In the genomic region with DNA sequence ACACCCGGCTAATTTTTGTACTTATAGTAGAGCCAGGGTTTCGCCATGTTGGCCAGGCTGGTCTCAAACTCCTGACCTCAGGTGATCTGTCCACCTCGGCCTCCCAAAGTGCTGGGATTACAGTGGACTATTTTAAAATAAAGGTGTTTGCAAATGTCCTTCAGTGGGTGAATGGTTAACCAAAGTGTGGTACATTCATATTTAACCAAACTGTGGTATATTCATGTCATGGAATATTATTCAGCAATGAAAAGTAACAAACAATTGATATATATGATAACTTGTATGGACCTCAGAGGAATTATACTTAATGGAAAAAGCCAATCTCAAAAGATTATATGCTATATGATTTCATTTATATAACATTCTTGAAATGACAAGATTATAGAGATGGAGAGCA, we compare ENCODE assay signal across 28 cellular contexts.
"Had no signal": no experiment of that assay in that cellular context is flagged by ENCODE, and none has a peak within 500 bp of the region (broad histone marks: within the 10 kb centered on the region; RNA-seq: fewer than 3 reads in every experiment).

No MANE protein-coding gene starts in this region.

- ATAC-seq: effector memory CD8-positive, alpha-beta T cell; esophagus mucosa; foreskin keratinocyte; gastrocnemius medialis; gastroesophageal sphincter; heart left ventricle; heart right ventricle had no signal

- H3K27me3 ChIP-seq: colonic mucosa, dorsolateral prefrontal cortex, esophagus muscularis mucosa, esophagus squamous epithelium, foreskin keratinocyte, gastrocnemius medialis, gastroesophageal sphincter, heart left ventricle, heart right ventricle had no signal

- FAIRE-seq: colon, endometrium, endothelial cell of umbilical vein, frontal cortex had no signal

- H3K4me1 ChIP-seq: colonic mucosa, esophagus squamous epithelium, foreskin keratinocyte, gastroesophageal sphincter had no signal

- H3K36me3 ChIP-seq: colonic mucosa, esophagus muscularis mucosa, esophagus squamous epithelium, gastrocnemius medialis, gastroesophageal sphincter, heart left ventricle, heart right ventricle had no signal

- DNase-seq: colonic mucosa; cortex of kidney; dermis blood vessel endothelial cell; dorsolateral prefrontal cortex; effector CD4-positive, alpha-beta T cell; effector CD8-positive, alpha-beta T cell; effector memory CD4-positive, alpha-beta T cell; effector memory CD8-positive, alpha-beta T cell; endodermal cell; erythroblast; esophagus squamous epithelium; foreskin fibroblast; foreskin keratinocyte; foreskin melanocyte; gastrocnemius medialis; glutamatergic neuron; head of caudate nucleus; heart left ventricle; heart right ventricle had no signal

- H3K9me3 ChIP-seq: colonic mucosa, esophagus muscularis mucosa, esophagus squamous epithelium, gastrocnemius medialis, gastroesophageal sphincter, heart left ventricle, heart right ventricle had no signal

- H3K27ac ChIP-seq: colonic mucosa, coronary artery, dorsolateral prefrontal cortex, epithelial cell of prostate, esophagus muscularis mucosa, esophagus squamous epithelium, foreskin keratinocyte, gastrocnemius medialis, gastroesophageal sphincter, heart left ventricle, heart right ventricle had no signal

- H3K4me3 ChIP-seq: colonic mucosa, coronary artery, dorsolateral prefrontal cortex, esophagus muscularis mucosa, esophagus squamous epithelium, gastrocnemius medialis, gastroesophageal sphincter, heart left ventricle, heart right ventricle had no signal
